ENCODE assay signal across 15 cellular contexts in the genomic region with DNA sequence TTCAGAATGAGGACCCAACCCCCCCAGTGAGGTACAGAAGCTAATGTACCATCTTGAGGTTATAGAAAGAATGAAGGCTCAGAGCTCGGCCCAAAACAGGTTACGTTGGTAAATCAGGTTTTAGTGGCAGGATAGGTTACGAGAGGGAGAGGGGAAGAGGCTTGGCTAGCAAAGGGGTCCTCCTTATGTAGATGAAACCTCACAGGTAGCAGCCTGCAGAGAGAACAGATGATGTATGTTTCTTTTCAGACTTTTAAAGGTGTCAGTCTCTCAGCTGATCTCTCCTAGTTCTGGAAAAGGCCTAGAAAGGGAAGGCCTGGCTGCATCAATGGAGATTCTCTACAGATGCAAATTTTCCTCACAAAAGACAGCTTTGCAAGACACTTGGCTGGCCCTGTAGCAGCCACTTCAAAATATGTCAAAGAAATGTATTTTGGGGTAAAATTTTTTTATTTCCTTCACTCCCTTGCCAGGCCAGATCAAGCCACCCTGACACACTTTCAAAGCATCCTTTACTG.
DNase-seq lines count a peak whose midpoint lies in the region; ATAC-seq, FAIRE-seq and TF ChIP-seq lines count a peak whose summit lies in the region.
"Had no signal": no experiment of that assay in that cellular context is flagged by ENCODE, and none has a peak within 500 bp of the region (broad histone marks: within the 10 kb centered on the region; RNA-seq: fewer than 3 reads in every experiment).

No MANE protein-coding gene starts in this region.

- H3K23ac ChIP-seq in H1 (ENCODE audit: insufficient read length), result no peak overlapping the region

- TF ChIP-seq CTCF in H1 (IDR thresholded peaks at IDR 0.05; ENCODE audit: control extremely low read depth in 1 of 3, insufficient read depth in 1 of 3, low read depth in 1 of 3, low read length in 3 of 3), result no peak
- no peak for TF ChIP-seq CTCF in foreskin keratinocyte (conservative IDR thresholded peaks at IDR 0.05)

- H2BK5ac ChIP-seq in H1 (ENCODE audit: low read depth, low read length), result peak overlapping the region; percentile 8; the same call in 1 of the 2 replicates

- H3K9me3 ChIP-seq in HUES6 (ENCODE audit: control insufficient read depth, insufficient read depth, low read depth, low read length) (no peaks in the 10 kb centered on the region), H1 (ENCODE audit: insufficient read depth in 2 of 2, low read depth in 1 of 2, low read length in 1 of 2) (no peaks in the 10 kb centered on the region), iPS-20b (ENCODE audit: insufficient read depth, low read depth, low read length) (no peaks in the 10 kb centered on the region)

- no peak overlapping the region for H2BK12ac ChIP-seq in H1 (ENCODE audit: low read depth, low read length)

- no peak overlapping the region for H3K14ac ChIP-seq in H1 (ENCODE audit: insufficient read length)

- no peak overlapping the region for H3K9ac ChIP-seq in HUES6 (ENCODE audit: low read length)
- no peak overlapping the region for H3K9ac ChIP-seq in H1 (replicated peaks in 1 of 4; ENCODE audit: extremely low read depth in 1 of 4, low read depth in 3 of 4, low read length in 3 of 4)
- H3K9ac ChIP-seq in iPS-20b (ENCODE audit: low read depth, low read length), result no peak overlapping the region

- H3K23me2 ChIP-seq in H1 (ENCODE audit: low read depth, low read length), result no peaks in the 10 kb centered on the region

- no peaks in the 10 kb centered on the region for H3K79me1 ChIP-seq in H1 (ENCODE audit: low read depth, low read length)

- no peak overlapping the region for H4K91ac ChIP-seq in H1 (replicated peaks; ENCODE audit: insufficient read length, low read length)

- no peak for TF ChIP-seq RAD21 in H1 (IDR thresholded peaks at IDR 0.05 in 1 of 2, conservative IDR thresholded peaks at IDR 0.05 in 1 of 2; ENCODE audit: low read depth in 2 of 2, low read length in 2 of 2)

- POLR2A ChIA-PET in H1 (lab: Charles Lee; ENCODE audit: partially characterized antibody), result interaction anchor here (1.0 to 2.6 kb wide), 3 partner anchors 9 to 74 kb away, joined by 4 to 7 read pairs (median 4); no protein-coding TSS in a partner anchor

- no peaks in the 10 kb centered on the region for H3K79me2 ChIP-seq in H1 (ENCODE audit: control insufficient read depth in 1 of 2, insufficient read depth in 2 of 2, low read length in 2 of 2)

- CTCF ChIA-PET in H1 (lab: Charles Lee; ENCODE audit: partially characterized antibody), result interaction anchor here (1.0 to 2.7 kb wide), 4 partner anchors 10 to 430 kb away, joined by 3 to 23 read pairs (median 8); no protein-coding TSS in a partner anchor

- H3K36me3 ChIP-seq in HUES6 (ENCODE audit: control insufficient read depth, insufficient read depth, low read length) (no peaks in the 10 kb centered on the region), H1 (ENCODE audit: control insufficient read depth in 2 of 4, insufficient read depth in 4 of 4, low read length in 3 of 4) (no peaks in the 10 kb centered on the region), iPS-20b (ENCODE audit: insufficient read depth, low read depth, low read length) (no peaks in the 10 kb centered on the region)

- TF ChIP-seq EP300 in H1 (IDR thresholded peaks at IDR 0.05; ENCODE audit: borderline replicate concordance in 1 of 2, low read depth in 2 of 2, low read length in 2 of 2), result no peak

- no peak overlapping the region for H4K8ac ChIP-seq in H1 (ENCODE audit: extremely low read depth, insufficient read depth, low read length)

- 67% methylated on average over 3 of the region's 3 CpGs; no CpG with 5 or more reads in 1 of the 2 experiments for WGBS in H1 (ENCODE audit: extremely low coverage in 1 of 2, insufficient coverage in 1 of 2, insufficient read length in 1 of 2, insufficient replicate concordance in 2 of 2, low coverage in 1 of 2, low lambda C conversion rate in 2 of 2, missing lambda C conversion rate in 1 of 2), 2 experiments

- peaks cover 32% of the 10 kb centered on the region for H3K4me1 ChIP-seq in HUES6 (ENCODE audit: control insufficient read depth, insufficient read depth, low read length)
- peaks cover 2 to 15% (median 10%) of the 10 kb centered on the region in 4 experiments for H3K4me1 ChIP-seq in H1 (replicated peaks in 1 of 4; ENCODE audit: control insufficient read depth in 3 of 4, insufficient read depth in 4 of 4, low read length in 3 of 4)
- peaks cover 20% of the 10 kb centered on the region for H3K4me1 ChIP-seq in iPS-20b (ENCODE audit: insufficient read depth, low read length)
- H3K4me1 ChIP-seq in foreskin keratinocyte, result no peaks in the 10 kb centered on the region

- no peaks in the 10 kb centered on the region for H3K27me3 ChIP-seq in HUES6 (ENCODE audit: control insufficient read depth, insufficient read depth, low read length)
- no peaks in the 10 kb centered on the region for H3K27me3 ChIP-seq in H1 (replicated peaks in 1 of 4; ENCODE audit: control insufficient read depth in 3 of 4, extremely low read depth in 1 of 4, insufficient read depth in 3 of 4, low read length in 3 of 4)
- no peaks in the 10 kb centered on the region for H3K27me3 ChIP-seq in iPS-20b (ENCODE audit: insufficient read depth, low read length)
- no peaks in the 10 kb centered on the region for H3K27me3 ChIP-seq in foreskin keratinocyte

- DNase-seq in ELF-1 (ENCODE audit: low read depth, low spot score), result peak; percentile 36
- no peak for DNase-seq in H1 (ENCODE audit: low read depth in 1 of 2, low spot score in 2 of 2)
- DNase-seq in foreskin keratinocyte, result no peak
- DNase-seq in putamen (ENCODE audit: low spot score), result no peak
- DNase-seq in left colon, result no peak
- DNase-seq in activated CD4-positive, alpha-beta T cell treated with anti-CD3 and anti-CD28 coated beads, Interleukin-2, amount 50 U/mL, for 48 hours, result no peak
- DNase-seq: CD8-positive, alpha-beta T cell; COR-L47; DND-41; GF-D8; H7; IMR-90 had no signal

- H2AK5ac ChIP-seq in H1 (ENCODE audit: low read depth, low read length), result no peak overlapping the region

- H3K56ac ChIP-seq in H1 (replicated peaks; ENCODE audit: insufficient read length, low read depth, low read length), result no peak overlapping the region

- H3K4ac ChIP-seq in H1 (replicated peaks; ENCODE audit: insufficient read length, low read depth, low read length), result no peak overlapping the region

- ATAC-seq in foreskin keratinocyte (no peak), left colon (no peak)
- ATAC-seq: CD8-positive, alpha-beta T cell had no signal

- TF ChIP-seq POLR2A in H1 (IDR thresholded peaks at IDR 0.05; ENCODE audit: control extremely low read depth in 1 of 2, low read depth in 2 of 2, low read length in 2 of 2), result no peak

- H3K18ac ChIP-seq in H1 (ENCODE audit: extremely low read depth, low read length), result no peak overlapping the region

- H2BK15ac ChIP-seq in H1 (ENCODE audit: low read length), result no peak overlapping the region

- peak overlapping the region; percentile 75; the same call in 1 of the 2 replicates for H2BK20ac ChIP-seq in H1 (ENCODE audit: low read length)

- H3K27ac ChIP-seq in HUES6 (ENCODE audit: low read depth, low read length), result 0 out of 2 replicates have a peak overlapping the region, but pooled peaks have one; percentile 21
- no peak overlapping the region for H3K27ac ChIP-seq in H1 (ENCODE audit: low read depth, low read length)
- no peak overlapping the region for H3K27ac ChIP-seq in iPS-20b (ENCODE audit: low read length)
- no peak overlapping the region for H3K27ac ChIP-seq in foreskin keratinocyte
- H3K27ac ChIP-seq: 22Rv1 had no signal

- no peak overlapping the region for H2AFZ ChIP-seq in H1 (ENCODE audit: low read length)

- peak overlapping the region; percentile 35 to 49 for H3K4me2 ChIP-seq in H1 (ENCODE audit: insufficient read depth in 1 of 2, low read depth in 2 of 2, low read length in 2 of 2)

- no peak overlapping the region for H4K5ac ChIP-seq in H1 (ENCODE audit: insufficient read length, low read depth, low read length)

- no peak overlapping the region for H3K4me3 ChIP-seq in HUES6 (ENCODE audit: low read depth, low read length)
- H3K4me3 ChIP-seq in H1 (ENCODE audit: extremely low read depth in 1 of 4, insufficient read depth in 2 of 4, low read depth in 3 of 4, low read length in 4 of 4), result no peak overlapping the region
- H3K4me3 ChIP-seq in iPS-20b (ENCODE audit: low read length), result peak overlapping the region; percentile 25; the same call in 1 of the 2 replicates

- no peak for FAIRE-seq in H1 (lab: Jason Lieb, UNC)

- H2BK120ac ChIP-seq in H1 (replicated peaks; ENCODE audit: low read depth, low read length), result no peak overlapping the region

- H4K20me1 ChIP-seq in H1 (replicated peaks in 1 of 2; ENCODE audit: control insufficient read depth in 1 of 2, insufficient read depth in 2 of 2, low read length in 2 of 2), result no peaks in the 10 kb centered on the region

- intact Hi-C loops in left colon (cut with DNase I, micrococcal nuclease), result no loop called here

TF ChIP-seq in H1, 55 proteins besides CTCF, POLR2A, EP300 and RAD21:
- TF ChIP-seq HDAC2 (IDR thresholded peaks at IDR 0.05; ENCODE audit: borderline replicate concordance in 1 of 2, low read depth in 2 of 2, low read length in 2 of 2), result no peak
- TF ChIP-seq SIN3A (conservative IDR thresholded peaks at IDR 0.05 in 1 of 2, IDR thresholded peaks at IDR 0.05 in 1 of 2; ENCODE audit: low read depth in 1 of 2, low read length in 2 of 2), result 0 out of 4 replicates have a peak, but pooled peaks of 1 of the 2 experiments have one; percentile 42
